Comparison of ENCODE assay signal across 8 cellular contexts in genomic region chr1:92030701-92031107, GRCh38. TPM values are rescaled to one million over a fixed set of nuclear protein-coding genes. Genes with fewer than 3 reads are reported as not detected.
DNase-seq lines count a peak whose midpoint lies in the region; ATAC-seq and TF ChIP-seq lines count a peak whose summit lies in the region.

No MANE protein-coding gene starts in this region.

- CTCF ChIA-PET in Caco-2 (lab: Charles Lee): no interaction called here
- CTCF ChIA-PET in OCI-LY7 (lab: Charles Lee; ENCODE audit: unreplicated experiment): no interaction called here

- no peak overlapping the region for H3K27ac ChIP-seq in OCI-LY7 (ENCODE audit: low read depth, low read length, poor library complexity, severe bottlenecking)
- no peak overlapping the region for H3K27ac ChIP-seq in gastrocnemius medialis

- peak; percentile 62 for ATAC-seq in activated naive CD8-positive, alpha-beta T cell treated with anti-CD3 and anti-CD28 coated beads, Interleukin-2, amount 50 U/mL, for 24 hours
- ATAC-seq in gastrocnemius medialis: no peak

- no peak overlapping the region for H3K27ac Mint-ChIP-seq in Caco-2 (ENCODE audit: unreplicated experiment)
- H3K27ac Mint-ChIP-seq in activated naive CD8-positive, alpha-beta T cell treated with anti-CD3 and anti-CD28 coated beads, Interleukin-2, amount 50 U/mL, for 24 hours: no peak overlapping the region

- BruUV-seq in Caco-2 (replicated peaks; lab: Mats Ljungman, UMichigan) (no TSS peak), OCI-LY7 (replicated peaks; lab: Mats Ljungman, UMichigan) (no TSS peak)

- H3K36me3 ChIP-seq in Caco-2 (ENCODE audit: control insufficient read depth, insufficient read depth, low read length) (no peaks in the 10 kb centered on the region), OCI-LY7 (ENCODE audit: insufficient read depth, low read length) (no peaks in the 10 kb centered on the region), gastrocnemius medialis (no peaks in the 10 kb centered on the region)

- H3K27me3 ChIP-seq in Caco-2 (replicated peaks; ENCODE audit: control insufficient read depth, insufficient read depth, low read length) (no peaks in the 10 kb centered on the region), gastrocnemius medialis (peaks cover 0 to 20% (median 0%) of the 10 kb centered on the region in 3 donors)

- H4K20me1 ChIP-seq in OCI-LY7 (ENCODE audit: insufficient read depth, low read length): no peaks in the 10 kb centered on the region

- intact Hi-C loops in Caco-2 (cut with micrococcal nuclease; ENCODE audit: unreplicated experiment): loop anchor here (1.0 kb wide), 1 partner anchor 8 kb away; no protein-coding TSS in a partner anchor
- intact Hi-C loops in OCI-LY7 (cut with micrococcal nuclease; ENCODE audit: unreplicated experiment): no loop called here
- intact Hi-C loops in gastrocnemius medialis (cut with DNase I; ENCODE audit: low total_unique reads): no loop called here

- H3K4me1 Mint-ChIP-seq in Caco-2 (ENCODE audit: low read depth, unreplicated experiment): no peaks in the 10 kb centered on the region
- peaks cover 18% of the 10 kb centered on the region for H3K4me1 Mint-ChIP-seq in activated naive CD8-positive, alpha-beta T cell treated with anti-CD3 and anti-CD28 coated beads, Interleukin-2, amount 50 U/mL, for 24 hours

- no peak for TF ChIP-seq CTCF in Caco-2 (IDR thresholded peaks at IDR 0.05; ENCODE audit: insufficient read depth in 1 of 2, low read depth in 1 of 2, low read length in 1 of 2, severe bottlenecking in 1 of 2, unreplicated experiment in 1 of 2)
- TF ChIP-seq CTCF in OCI-LY7 (conservative IDR thresholded peaks at IDR 0.05; ENCODE audit: low read length): no peak
- TF ChIP-seq CTCF in gastrocnemius medialis (IDR thresholded peaks at IDR 0.05 in 4 of 5, conservative IDR thresholded peaks at IDR 0.05 in 1 of 5): no peak

- POLR2A ChIA-PET in Caco-2 (lab: Charles Lee) (interaction anchor here (0.6 kb wide), 1 partner anchor 51 kb away, joined by 5 read pairs; no protein-coding TSS in a partner anchor), OCI-LY7 (lab: Charles Lee) (no interaction called here)

- no peaks in the 10 kb centered on the region for H3K36me3 Mint-ChIP-seq in Caco-2 (ENCODE audit: insufficient read depth, unreplicated experiment)
- no peaks in the 10 kb centered on the region for H3K36me3 Mint-ChIP-seq in activated naive CD8-positive, alpha-beta T cell treated with anti-CD3 and anti-CD28 coated beads, Interleukin-2, amount 50 U/mL, for 24 hours (ENCODE audit: low read depth)

- no peaks in the 10 kb centered on the region for H3K9me2 ChIP-seq in OCI-LY7 (ENCODE audit: insufficient read depth, low read length)

- in situ Hi-C loops in gastrocnemius medialis (cut with MboI; ENCODE audit: low sequenced_read_pairs in 4 of 4): no loop called here

- peak overlapping the region; percentile 62; the same call in 1 of the 2 replicates for H3K4me3 ChIP-seq in Caco-2 (ENCODE audit: low read depth, low read length)
- H3K4me3 ChIP-seq in Jurkat, Clone E6-1 (ENCODE audit: low read length): no peak overlapping the region
- H3K4me3 ChIP-seq in OCI-LY7 (ENCODE audit: low read depth, low read length, poor library complexity, severe bottlenecking): no peak overlapping the region
- peak overlapping the region in 1 of 4 donors; percentile 55 for H3K4me3 ChIP-seq in gastrocnemius medialis

- no peak for TF ChIP-seq POLR2A in gastrocnemius medialis (IDR thresholded peaks at IDR 0.05)

- H3K9me3 ChIP-seq in Caco-2 (no peaks in the 10 kb centered on the region), OCI-LY7 (ENCODE audit: low read length) (no peaks in the 10 kb centered on the region), gastrocnemius medialis (no peaks in the 10 kb centered on the region)

- no peaks in the 10 kb centered on the region for H3K27me3 Mint-ChIP-seq in Caco-2 (ENCODE audit: insufficient read depth, unreplicated experiment)
- peaks cover 30% of the 10 kb centered on the region for H3K27me3 Mint-ChIP-seq in activated naive CD8-positive, alpha-beta T cell treated with anti-CD3 and anti-CD28 coated beads, Interleukin-2, amount 50 U/mL, for 24 hours

- H3K9me3 Mint-ChIP-seq in Caco-2 (ENCODE audit: unreplicated experiment): no peaks in the 10 kb centered on the region
- no peaks in the 10 kb centered on the region for H3K9me3 Mint-ChIP-seq in activated naive CD8-positive, alpha-beta T cell treated with anti-CD3 and anti-CD28 coated beads, Interleukin-2, amount 50 U/mL, for 24 hours

- DNase-seq in Caco-2: no peak
- peak; percentile 29 for DNase-seq in Jurkat, Clone E6-1 (ENCODE audit: low read depth, low spot score)
- no peak for DNase-seq in activated naive CD8-positive, alpha-beta T cell treated with anti-CD3 and anti-CD28 coated beads, Interleukin-2, amount 50 U/mL, for 24 hours
- peak; percentile 88 for DNase-seq in kidney tubule cell (ENCODE audit: low spot score)
- no peak for DNase-seq in NCI-H1694 treated with DMSO at 0.1 percent for 48 hours (lab: John Stamatoyannopoulos, UW)
- no peak for DNase-seq in OCI-LY7 (ENCODE audit: low spot score)
- no peak for DNase-seq in gastrocnemius medialis
- no peak for DNase-seq in AG20443 (ENCODE audit: low spot score)

- peaks cover 4% of the 10 kb centered on the region; the same call in 1 of the 2 replicates for H3K4me1 ChIP-seq in Caco-2
- no peaks in the 10 kb centered on the region for H3K4me1 ChIP-seq in OCI-LY7 (ENCODE audit: insufficient read depth, low read length, poor library complexity, severe bottlenecking)
- no peaks in the 10 kb centered on the region for H3K4me1 ChIP-seq in gastrocnemius medialis

- no peaks in the 10 kb centered on the region for H3K79me2 ChIP-seq in OCI-LY7 (ENCODE audit: insufficient read depth, low read depth, low read length)

- peak overlapping the region; percentile 74 for H3K4me3 Mint-ChIP-seq in Caco-2 (ENCODE audit: unreplicated experiment)
- peak overlapping the region; percentile 67 for H3K4me3 Mint-ChIP-seq in activated naive CD8-positive, alpha-beta T cell treated with anti-CD3 and anti-CD28 coated beads, Interleukin-2, amount 50 U/mL, for 24 hours

- H3K4me2 ChIP-seq in OCI-LY7 (ENCODE audit: low read length): no peak overlapping the region

- H2AFZ ChIP-seq in OCI-LY7 (ENCODE audit: low read length): no peak overlapping the region

RNA-seq across cellular contexts. Expression of gene EPHX4, which starts 0.9 kb away (rescaled TPM):
- total RNA-seq in Caco-2 (2022) (0.56 and 0.68 TPM in 2 replicates), OCI-LY7 (2022) (not detected in 2 replicates), gastrocnemius medialis (not detected)
- polyA plus RNA-seq in Jurkat, Clone E6-1 (2012; ENCODE audit: insufficient read depth, insufficient read length): not detected
- total RNA-seq in OCI-LY7 (2014; rRNA removed; shearing (Covaris generic)): not detected in 2 replicates

RNA-seq across cellular contexts. Expression of gene SETSIP, which starts 44.5 kb away (rescaled TPM):
- total RNA-seq in Caco-2 (2022) (not detected in 2 replicates), OCI-LY7 (2022) (not detected in 2 replicates), gastrocnemius medialis (not detected)
- not detected for polyA plus RNA-seq in Jurkat, Clone E6-1 (2012; ENCODE audit: insufficient read depth, insufficient read length)
- total RNA-seq in OCI-LY7 (2014; rRNA removed; shearing (Covaris generic)): 0.44 and 0.67 TPM in 2 replicates

RNA-seq across cellular contexts. Expression of gene BTBD8, which starts 49.4 kb away (rescaled TPM):
- 1.1 and 1.3 TPM in 2 replicates for total RNA-seq in Caco-2 (2022)
- polyA plus RNA-seq in Jurkat, Clone E6-1 (2012; ENCODE audit: insufficient read depth, insufficient read length): 0.87 TPM
- 0.28 TPM in 2 replicates for total RNA-seq in OCI-LY7 (2014; rRNA removed; shearing (Covaris generic))
- 3.3 and 3.4 TPM in 2 replicates for total RNA-seq in OCI-LY7 (2022)
- 1 to 10 TPM in 3 of 4 donors, under 1 TPM in 1; 0.90 to 5.7 (median 3.4) TPM for total RNA-seq in gastrocnemius medialis

Comparison
In these comparisons a context has a peak if more than half of its experiments do, and no peak if none do; other contexts are left out.
1. DNase-seq: peak in Jurkat, Clone E6-1 (single experiment) and kidney tubule cell (single experiment); none in Caco-2 (0 of 2), activated naive CD8-positive, alpha-beta T cell treated with anti-CD3 and anti-CD28 coated beads, Interleukin-2, amount 50 U/mL, for 24 hours (single experiment), NCI-H1694 treated with DMSO at 0.1 percent for 48 hours (single experiment), OCI-LY7 (single experiment), gastrocnemius medialis (0 of 2) and AG20443 (single experiment).